Comparison of ENCODE assay signal across 1 cellular context in genomic region chr3:38119248-38119544, GRCh38.
A peak's percentile ranks its signal among the peaks of the same experiment; 100 is the strongest.
TF ChIP-seq lines count a peak whose summit lies in the region.

No MANE protein-coding gene starts in this region.

TF ChIP-seq in HepG2, 621 proteins besides CTCF, POLR2A, EP300 and RAD21:
- 0 out of 2 replicates have a peak, but pooled peaks have one; percentile 2 for TF ChIP-seq ZNF777 (CRISPR knock-in tag; IDR thresholded peaks at IDR 0.05)
- TF ChIP-seq POLR2G (IDR thresholded peaks at IDR 0.05; ENCODE audit: low read depth, low read length), result peak; percentile 29; the same call in 1 of the 2 replicates
- TF ChIP-seq DZIP1 (CRISPR knock-in tag; IDR thresholded peaks at IDR 0.05), result no peak
- no peak for TF ChIP-seq AHR (CRISPR knock-in tag; IDR thresholded peaks at IDR 0.05)
- TF ChIP-seq PAWR (CRISPR knock-in tag; IDR thresholded peaks at IDR 0.05; ENCODE audit: borderline replicate concordance), result no peak
